ENCODE assay signal across 19 cellular contexts in the genomic region with DNA sequence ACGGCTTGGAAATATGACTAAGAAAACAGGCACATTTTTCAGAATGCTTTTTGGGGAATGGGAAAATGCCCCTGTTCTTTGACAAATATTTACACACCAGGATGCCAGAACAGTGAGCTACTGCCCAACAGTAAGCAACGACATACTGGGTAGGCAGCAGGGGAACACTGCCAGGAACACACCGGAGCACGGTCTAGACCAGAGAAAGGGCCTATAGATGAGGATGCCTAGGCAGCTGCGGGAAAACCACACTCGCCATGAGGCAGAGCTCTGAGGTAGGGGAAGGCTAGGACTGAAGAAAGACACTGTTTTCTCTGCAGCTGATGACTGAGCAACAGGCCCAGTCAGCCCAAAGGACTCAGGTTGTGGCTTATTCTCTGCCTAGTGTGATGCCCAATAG. TPM values are rescaled to one million over a fixed set of nuclear protein-coding genes. Genes with fewer than 3 reads are reported as not detected.
DNase-seq lines count a peak whose midpoint lies in the region; ATAC-seq and TF ChIP-seq lines count a peak whose summit lies in the region.
"Had no signal": no experiment of that assay in that cellular context is flagged by ENCODE, and none has a peak within 500 bp of the region (broad histone marks: within the 10 kb centered on the region; RNA-seq: fewer than 3 reads in every experiment).

No MANE protein-coding gene starts in this region.

- H2AFZ ChIP-seq in IMR-90 (replicated peaks; ENCODE audit: low read length, poor library complexity), result no peak overlapping the region
- H2AFZ ChIP-seq: GM23248 had no signal

- no peak overlapping the region for H2BK20ac ChIP-seq in IMR-90 (ENCODE audit: low read depth, low read length)

- no peak overlapping the region for H2BK120ac ChIP-seq in IMR-90 (ENCODE audit: low read depth, low read length)

- H3K36me3 ChIP-seq in IMR-90 (ENCODE audit: control insufficient read depth, insufficient read depth, low read length) (peaks cover 6% of the 10 kb centered on the region), brain microvascular endothelial cell (replicated peaks) (peaks cover 10% of the 10 kb centered on the region)

- H4K20me1 ChIP-seq in IMR-90 (ENCODE audit: insufficient read depth, low read length), result no peaks in the 10 kb centered on the region

- H3K27ac ChIP-seq in IMR-90 (ENCODE audit: insufficient read depth, low read length), result no peak overlapping the region
- no peak overlapping the region for H3K27ac ChIP-seq in brain microvascular endothelial cell
- H3K27ac ChIP-seq: A549, GM23248 had no signal

- TF ChIP-seq CTCF in IMR-90 (conservative IDR thresholded peaks at IDR 0.05; ENCODE audit: low read depth, low read length) (no peak), brain microvascular endothelial cell (IDR thresholded peaks at IDR 0.05; ENCODE audit: low read depth, low read length, missing control alignments) (no peak)

- POLR2A ChIA-PET in IMR-90 (lab: Charles Lee; ENCODE audit: unreplicated experiment), result no interaction called here

- intact Hi-C loops in IMR-90 (cut with micrococcal nuclease), result no loop called here

- no peak overlapping the region for H3K23ac ChIP-seq in IMR-90 (ENCODE audit: low read depth, low read length)

- in situ Hi-C loops in IMR-90 (cut with MboI; ENCODE audit: low sequenced_read_pairs), result no loop called here
- in situ Hi-C loops in brain microvascular endothelial cell (cut with HindIII; ENCODE audit: low pct_ligation_motif_present, low sequenced_read_pairs), result no loop called here

- H2AK5ac ChIP-seq in IMR-90 (ENCODE audit: low read depth, low read length), result no peak overlapping the region

- H4K91ac ChIP-seq in IMR-90 (ENCODE audit: insufficient read depth, low read depth, low read length), result no peak overlapping the region

- H3K4me3 ChIP-seq in IMR-90 (ENCODE audit: insufficient read depth, low read depth, low read length), result no peak overlapping the region
- H3K4me3 ChIP-seq in brain microvascular endothelial cell (ENCODE audit: low read depth, low read length), result no peak overlapping the region
- H3K4me3 ChIP-seq: A549, GM23248 had no signal

- H3K79me1 ChIP-seq in IMR-90 (ENCODE audit: low read depth in 1 of 2, low read length in 2 of 2), result 0 out of 4 replicates have a peak, but pooled peaks cover 0 to 3% of the 10 kb centered on the region in 2 experiments

- DNase-seq in IMR-90, result peak; percentile 5
- DNase-seq in RPMI7951 (ENCODE audit: low read depth), result peak; percentile 15
- peak; percentile 6 for DNase-seq in brain microvascular endothelial cell
- no peak for DNase-seq in DMS 273 treated with DMSO at 0.1 percent for 48 hours (lab: John Stamatoyannopoulos, UW)
- no peak for DNase-seq in kidney glomerular epithelial cell (lab: John Stamatoyannopoulos, UW)
- DNase-seq: 8988T; ACHN; C1 segment of cervical spinal cord; Calu3; CD4-positive, alpha-beta memory T cell; COR-L47; DMS153; DND-41; GM23248; H7; HCEC 1CT had no signal

- no peak overlapping the region for H4K8ac ChIP-seq in IMR-90 (ENCODE audit: low read depth in 2 of 2, low read length in 2 of 2)

- H2AK9ac ChIP-seq in IMR-90 (replicated peaks; ENCODE audit: low read depth, low read length, poor library complexity), result no peak overlapping the region

- CTCF ChIA-PET in IMR-90 (lab: Yijun Ruan, JAX), result interaction anchor here (0.6 kb wide), 1 partner anchor 318 kb away, joined by 3 read pairs; no protein-coding TSS in a partner anchor

- H4K5ac ChIP-seq in IMR-90 (ENCODE audit: low read depth, low read length), result no peak overlapping the region

- H3K9me1 ChIP-seq in IMR-90 (ENCODE audit: insufficient read depth, low read length), result no peaks in the 10 kb centered on the region

- no peak overlapping the region for H3K18ac ChIP-seq in IMR-90 (ENCODE audit: low read depth, low read length)

- no peak for TF ChIP-seq RAD21 in IMR-90 (IDR thresholded peaks at IDR 0.05; ENCODE audit: low read length)

- no peak for TF ChIP-seq POLR2A in IMR-90 (IDR thresholded peaks at IDR 0.05; ENCODE audit: low read depth, low read length)

- WGBS in IMR-90 (ENCODE audit: extremely low coverage in 2 of 2, insufficient read length in 1 of 2), 2 experiments, result 83% methylated on average over 5 of the region's 6 CpGs; no CpG with 5 or more reads in 1 of the 2 experiments

- BruUV-seq in IMR-90 (replicated peaks; lab: Mats Ljungman, UMichigan), result no TSS peak

- H3K4ac ChIP-seq in IMR-90 (ENCODE audit: low read depth, low read length), result no peak overlapping the region

- H3K4me1 ChIP-seq in IMR-90 (ENCODE audit: control insufficient read depth, insufficient read depth, low read length), result no peaks in the 10 kb centered on the region
- H3K4me1 ChIP-seq: A549 had no signal

- H3K56ac ChIP-seq in IMR-90 (ENCODE audit: extremely low read depth, insufficient read depth, low read length), result no peak overlapping the region

- H2BK5ac ChIP-seq in IMR-90 (ENCODE audit: low read depth, low read length, poor library complexity, severe bottlenecking), result no peak overlapping the region

- dilution Hi-C loops in IMR-90 (cut with HindIII; ENCODE audit: low sequenced_read_pairs, unreplicated experiment), result no loop called here

- ATAC-seq in IMR-90 (ENCODE audit: low read depth) (peak; percentile 54), HG03135 (IDR thresholded peaks at IDR 0.05; ENCODE audit: unreplicated experiment) (no peak)
- ATAC-seq: A549 had no signal

- no peak overlapping the region for H3K14ac ChIP-seq in IMR-90 (replicated peaks; ENCODE audit: low read depth, low read length)

- no peak overlapping the region for H2BK15ac ChIP-seq in IMR-90 (ENCODE audit: low read depth, low read length)

- H3K9me3 ChIP-seq in IMR-90 (ENCODE audit: control insufficient read depth, insufficient read depth, low read length), result no peaks in the 10 kb centered on the region
- H3K9me3 ChIP-seq: A549 had no signal

- H3K4me2 ChIP-seq in IMR-90 (ENCODE audit: low read depth, low read length), result no peak overlapping the region
- H3K4me2 ChIP-seq: A549 had no signal

- no peak overlapping the region for H3K9ac ChIP-seq in IMR-90 (ENCODE audit: low read depth, low read length)
- H3K9ac ChIP-seq: GM23248 had no signal

- H3K27me3 ChIP-seq in IMR-90 (ENCODE audit: control insufficient read depth, insufficient read depth, low read length) (no peaks in the 10 kb centered on the region), brain microvascular endothelial cell (replicated peaks) (no peaks in the 10 kb centered on the region)

TF ChIP-seq in IMR-90, 13 proteins besides CTCF, POLR2A, EP300 and RAD21:
- TF ChIP-seq, protein P1, sequence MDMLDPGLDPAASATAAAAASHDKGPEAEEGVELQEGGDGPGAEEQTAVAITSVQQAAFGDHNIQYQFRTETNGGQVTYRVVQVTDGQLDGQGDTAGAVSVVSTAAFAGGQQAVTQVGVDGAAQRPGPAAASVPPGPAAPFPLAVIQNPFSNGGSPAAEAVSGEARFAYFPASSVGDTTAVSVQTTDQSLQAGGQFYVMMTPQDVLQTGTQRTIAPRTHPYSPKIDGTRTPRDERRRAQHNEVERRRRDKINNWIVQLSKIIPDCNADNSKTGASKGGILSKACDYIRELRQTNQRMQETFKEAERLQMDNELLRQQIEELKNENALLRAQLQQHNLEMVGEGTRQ (IDR thresholded peaks at IDR 0.05; ENCODE audit: low read depth, low read length), result no peak
- TF ChIP-seq MAZ (IDR thresholded peaks at IDR 0.05; ENCODE audit: borderline replicate concordance, low read depth, low read length) (no peak), MXI1 (IDR thresholded peaks at IDR 0.05; ENCODE audit: borderline replicate concordance, low read depth, low read length) (no peak), CHD1 (IDR thresholded peaks at IDR 0.05; ENCODE audit: low read depth, low read length) (no peak), NFE2L2 (IDR thresholded peaks at IDR 0.05; ENCODE audit: low read depth, low read length) (no peak), BHLHE40 (IDR thresholded peaks at IDR 0.05; ENCODE audit: low read depth, low read length) (no peak), CEBPB (IDR thresholded peaks at IDR 0.05; ENCODE audit: low read depth, low read length) (no peak), RFX5 (IDR thresholded peaks at IDR 0.05; ENCODE audit: low read depth, low read length) (no peak), SMC3 (IDR thresholded peaks at IDR 0.05; ENCODE audit: low read depth, low read length) (no peak), FOS (IDR thresholded peaks at IDR 0.05; ENCODE audit: low read depth, low read length) (no peak), RCOR1 (IDR thresholded peaks at IDR 0.05; ENCODE audit: insufficient replicate concordance, low read length) (no peak), MAFK (IDR thresholded peaks at IDR 0.05; ENCODE audit: low read depth, low read length) (no peak)
- TF ChIP-seq, protein P2, sequence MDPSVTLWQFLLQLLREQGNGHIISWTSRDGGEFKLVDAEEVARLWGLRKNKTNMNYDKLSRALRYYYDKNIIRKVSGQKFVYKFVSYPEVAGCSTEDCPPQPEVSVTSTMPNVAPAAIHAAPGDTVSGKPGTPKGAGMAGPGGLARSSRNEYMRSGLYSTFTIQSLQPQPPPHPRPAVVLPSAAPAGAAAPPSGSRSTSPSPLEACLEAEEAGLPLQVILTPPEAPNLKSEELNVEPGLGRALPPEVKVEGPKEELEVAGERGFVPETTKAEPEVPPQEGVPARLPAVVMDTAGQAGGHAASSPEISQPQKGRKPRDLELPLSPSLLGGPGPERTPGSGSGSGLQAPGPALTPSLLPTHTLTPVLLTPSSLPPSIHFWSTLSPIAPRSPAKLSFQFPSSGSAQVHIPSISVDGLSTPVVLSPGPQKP (IDR thresholded peaks at IDR 0.05; ENCODE audit: borderline replicate concordance, low read depth, low read length), result no peak

RNA-seq across cellular contexts. Expression of a gene that starts 45.9 kb away (rescaled TPM):
- not detected in 2 replicates for total RNA-seq in IMR-90 (2012; rRNA removed)
- 0.05 TPM in 1 of 2 replicates, not detected in the other for polyA plus RNA-seq in IMR-90 (2012; rRNA removed)
- 0.03 and 0.05 TPM in 2 replicates for polyA plus RNA-seq in IMR-90 (2012; cell fraction: cytosol; rRNA removed)
- polyA plus RNA-seq in IMR-90 (2012; cell fraction: nucleus; rRNA removed; ENCODE audit: low replicate concordance), result 0.03 and 0.05 TPM in 2 replicates
- total RNA-seq in RPMI7951 (2014; rRNA removed; shearing (Covaris generic)), result not detected in 2 replicates
- total RNA-seq: CD4-positive, alpha-beta memory T cell; GM23248 had no signal
- polyA plus RNA-seq: BJ; CD4-positive, alpha-beta memory T cell; GM23248 had no signal

RNA-seq across cellular contexts. Expression of a gene that starts 55.7 kb away (rescaled TPM):
- 22.5 and 25.3 TPM in 2 replicates for total RNA-seq in IMR-90 (2012; rRNA removed)
- polyA plus RNA-seq in IMR-90 (2012; rRNA removed), result 6.9 and 7.2 TPM in 2 replicates
- polyA plus RNA-seq in IMR-90 (2012; cell fraction: cytosol; rRNA removed), result 1.4 and 1.8 TPM in 2 replicates
- 1.2 and 8.4 TPM in 2 replicates for polyA plus RNA-seq in IMR-90 (2012; cell fraction: nucleus; rRNA removed; ENCODE audit: low replicate concordance)
- total RNA-seq in RPMI7951 (2014; rRNA removed; shearing (Covaris generic)), result 19.7 and 20.0 TPM in 2 replicates

Comparison
In these comparisons a context has a peak if more than half of its experiments do, and no peak if none do; other contexts are left out.
1. DNase-seq: peak in IMR-90 (single experiment), RPMI7951 (single experiment) and brain microvascular endothelial cell (single experiment); none in DMS 273 treated with DMSO at 0.1 percent for 48 hours (single experiment) and kidney glomerular epithelial cell (single experiment).